In genomic region chr17:60604686-60605334, GRCh38 we compare ENCODE assay signal across 10 cellular contexts. TPM values are rescaled to one million over a fixed set of nuclear protein-coding genes. Genes with fewer than 3 reads are reported as not detected.
A peak's percentile ranks its signal among the peaks of the same experiment; 100 is the strongest.
DNase-seq lines count a peak whose midpoint lies in the region; TF ChIP-seq lines count a peak whose summit lies in the region.
"Had no signal": no experiment of that assay in that cellular context is flagged by ENCODE, and none has a peak within 500 bp of the region (broad histone marks: within the 10 kb centered on the region; RNA-seq: fewer than 3 reads in every experiment).

No MANE protein-coding gene starts in this region.

- peaks cover 6% of the 10 kb centered on the region for H3K36me3 Mint-ChIP-seq in MCF 10A (ENCODE audit: insufficient read depth, unreplicated experiment)
- H3K36me3 Mint-ChIP-seq in type B pancreatic cell: peaks cover 17% of the 10 kb centered on the region

- BruUV-seq in MCF 10A (replicated peaks; lab: Mats Ljungman, UMichigan): no TSS peak

- H3K9me3 Mint-ChIP-seq in MCF 10A (ENCODE audit: unreplicated experiment) (no peaks in the 10 kb centered on the region), type B pancreatic cell (no peaks in the 10 kb centered on the region)

- H3K27me3 Mint-ChIP-seq in MCF 10A (ENCODE audit: insufficient read depth, unreplicated experiment) (no peaks in the 10 kb centered on the region), type B pancreatic cell (no peaks in the 10 kb centered on the region)
- H3K27me3 Mint-ChIP-seq: B cell had no signal

- TF ChIP-seq CTCF in MCF 10A (IDR thresholded peaks at IDR 0.05; ENCODE audit: unreplicated experiment) (no peak), breast epithelium (IDR thresholded peaks at IDR 0.05) (no peak), fibroblast of villous mesenchyme (IDR thresholded peaks at IDR 0.05; ENCODE audit: insufficient read depth, low read depth, low read length) (no peak), type B pancreatic cell (conservative IDR thresholded peaks at IDR 0.05) (no peak)

- no peaks in the 10 kb centered on the region for H3K27me3 ChIP-seq in breast epithelium

- H3K4me3 Mint-ChIP-seq in MCF 10A (ENCODE audit: unreplicated experiment) (no peak overlapping the region), type B pancreatic cell (peak overlapping the region; percentile 78)
- H3K4me3 Mint-ChIP-seq: B cell had no signal

- no peaks in the 10 kb centered on the region for H3K36me3 ChIP-seq in breast epithelium

- no peak overlapping the region for H3K27ac ChIP-seq in breast epithelium

- intact Hi-C loops in MCF 10A (cut with micrococcal nuclease) (no loop called here), breast epithelium (cut with DNase I; ENCODE audit: low total_unique reads) (no loop called here)

- H3K4me3 ChIP-seq in breast epithelium (peak overlapping the region in 1 of 3 donors; percentile 7), fibroblast of villous mesenchyme (ENCODE audit: low read depth, low read length) (no peak overlapping the region)

- CTCF ChIA-PET in MCF 10A (lab: Yijun Ruan, JAX): interaction anchor here (0.6 to 3.5 kb wide), 3 partner anchors 11 to 34 kb away, joined by 3 to 31 read pairs (median 4); no protein-coding TSS in a partner anchor

- H3K27ac Mint-ChIP-seq in MCF 10A (ENCODE audit: low read depth, unreplicated experiment): no peak overlapping the region
- H3K27ac Mint-ChIP-seq in type B pancreatic cell: no peak overlapping the region
- H3K27ac Mint-ChIP-seq: B cell had no signal

- no peak for TF ChIP-seq POLR2A in breast epithelium (IDR thresholded peaks at IDR 0.05)

- peaks cover 16% of the 10 kb centered on the region for H3K4me1 Mint-ChIP-seq in MCF 10A (ENCODE audit: insufficient read depth, unreplicated experiment)
- peaks cover 24% of the 10 kb centered on the region for H3K4me1 Mint-ChIP-seq in type B pancreatic cell (ENCODE audit: unreplicated experiment)

- POLR2A ChIA-PET in MCF 10A (lab: Yijun Ruan, JAX): interaction anchor here (0.6 to 8.7 kb wide), 6 partner anchors 8 to 959 kb away, joined by 3 to 113 read pairs (median 4); partner anchors contain the start of genes APPBP2 and BCAS3

- DNase-seq in MCF 10A (ENCODE audit: unreplicated experiment): peak; percentile 69
- DNase-seq in breast epithelium (ENCODE audit: low spot score in 2 of 2): no peak
- DNase-seq in SW 1271 (lab: John Stamatoyannopoulos, UW): peak; percentile 10 to 69
- peak; percentile 37 for DNase-seq in fibroblast of villous mesenchyme (ENCODE audit: low read depth)
- no peak for DNase-seq in type B pancreatic cell (ENCODE audit: extremely low spot score, unreplicated experiment)
- no peak for DNase-seq in SIG-M5 (lab: John Stamatoyannopoulos, UW)
- DNase-seq in NCI-H2107 (lab: John Stamatoyannopoulos, UW): no peak
- no peak for DNase-seq in NCI-H1417 (lab: John Stamatoyannopoulos, UW)
- DNase-seq: stimulated activated CD4-positive, alpha-beta T cell treated with anti-CD3 and anti-CD28 coated beads, Interleukin-12 subunit alpha, Interleukin-12 subunit beta, amount 100 ng/mL, for 4 hours had no signal

- H3K4me1 ChIP-seq in breast epithelium: peaks cover 0 to 4% of the 10 kb centered on the region in 2 donors

- no peaks in the 10 kb centered on the region for H3K9me3 ChIP-seq in breast epithelium

RNA-seq across cellular contexts. Expression of gene PPM1D, which starts 4.8 kb away (rescaled TPM):
- total RNA-seq in MCF 10A (2022) (14.3 and 16.1 TPM in 2 replicates), breast epithelium (10 to 100 TPM; 12.3 to 19.6 (median 14.7) TPM), fibroblast of villous mesenchyme (10.3 and 15.5 TPM in 2 replicates), type B pancreatic cell (ENCODE audit: low replicate concordance) (24.1 and 25.4 TPM in 2 replicates)

Comparison
In these comparisons a context has a peak if more than half of its experiments do, and no peak if none do; other contexts are left out.
1. DNase-seq: peak in MCF 10A (single experiment), SW 1271 (2 of 2) and fibroblast of villous mesenchyme (single experiment); none in breast epithelium (0 of 2), type B pancreatic cell (single experiment), SIG-M5 (single experiment), NCI-H2107 (single experiment) and NCI-H1417 (0 of 3).